In genomic region chr15:66862878-66863335, GRCh38 we compare ENCODE assay signal across 8 cellular contexts.
A peak's percentile ranks its signal among the peaks of the same experiment; 100 is the strongest.
DNase-seq lines count a peak whose midpoint lies in the region; ATAC-seq and TF ChIP-seq lines count a peak whose summit lies in the region.

No MANE protein-coding gene starts in this region.

- H2BK5ac ChIP-seq in IMR-90 (ENCODE audit: low read depth, low read length, poor library complexity, severe bottlenecking) (no peak overlapping the region), trophoblast cell (ENCODE audit: low read depth, low read length, poor library complexity) (no peak overlapping the region)

- H2BK15ac ChIP-seq in IMR-90 (ENCODE audit: low read depth, low read length): no peak overlapping the region

- no peak overlapping the region for H4K5ac ChIP-seq in IMR-90 (ENCODE audit: low read depth, low read length)

- peak overlapping the region; percentile 40; the same call in 1 of the 2 replicates for H3K4ac ChIP-seq in IMR-90 (ENCODE audit: low read depth, low read length)
- no peak overlapping the region for H3K4ac ChIP-seq in trophoblast cell (ENCODE audit: low read depth, low read length)

- TF ChIP-seq CTCF in GM12864 (IDR thresholded peaks at IDR 0.05; ENCODE audit: low read depth, low read length, missing control alignments): peak; percentile 94
- peak; percentile 90 for TF ChIP-seq CTCF in IMR-90 (conservative IDR thresholded peaks at IDR 0.05; ENCODE audit: low read depth, low read length)
- TF ChIP-seq CTCF in upper lobe of right lung (IDR thresholded peaks at IDR 0.05): peak; percentile 94

- H2AK5ac ChIP-seq in IMR-90 (ENCODE audit: low read depth, low read length) (peak overlapping the region; percentile 88; the same call in 1 of the 2 replicates), trophoblast cell (ENCODE audit: low read length) (no peak overlapping the region)

- H3K9me3 ChIP-seq in IMR-90 (ENCODE audit: control insufficient read depth, insufficient read depth, low read length) (no peaks in the 10 kb centered on the region), trophoblast cell (ENCODE audit: insufficient read depth, low read depth, low read length) (peaks cover 3% of the 10 kb centered on the region), upper lobe of right lung (no peaks in the 10 kb centered on the region)

- H3K79me1 ChIP-seq in IMR-90 (ENCODE audit: low read depth in 1 of 2, low read length in 2 of 2): peaks cover 6 to 33% of the 10 kb centered on the region in 2 experiments; a peak in 3 of 4 replicates
- no peaks in the 10 kb centered on the region for H3K79me1 ChIP-seq in trophoblast cell (ENCODE audit: low read length)

- peaks cover 5% of the 10 kb centered on the region; the same call in 1 of the 2 replicates for H3K9me1 ChIP-seq in IMR-90 (ENCODE audit: insufficient read depth, low read length)

- no peak for TF ChIP-seq POLR2A in IMR-90 (IDR thresholded peaks at IDR 0.05; ENCODE audit: low read depth, low read length)

- in situ Hi-C loops in IMR-90 (cut with MboI; ENCODE audit: low sequenced_read_pairs) (loop anchor here (25.0 kb wide), 1 partner anchor 501 kb away; the partner anchor contains the start of gene TIPIN), SK-MEL-5 (cut with HindIII; ENCODE audit: low pct_unique_long_range_greater_than_20kb, low sequenced_read_pairs) (no loop called here)

- no peak overlapping the region for H3K4me3 ChIP-seq in GM12864 (ENCODE audit: low read depth, low read length)
- H3K4me3 ChIP-seq in IMR-90 (ENCODE audit: insufficient read depth, low read depth, low read length): no peak overlapping the region
- H3K4me3 ChIP-seq in trophoblast cell (ENCODE audit: low read depth, low read length): no peak overlapping the region
- no peak overlapping the region for H3K4me3 ChIP-seq in upper lobe of right lung

- intact Hi-C loops in IMR-90 (cut with micrococcal nuclease) (loop anchor here (2.0 kb wide), 1 partner anchor 40 kb away; no protein-coding TSS in a partner anchor), upper lobe of right lung (cut with DNase I) (no loop called here)

- H2BK12ac ChIP-seq in trophoblast cell (ENCODE audit: low read length): no peak overlapping the region

- H3K18ac ChIP-seq in IMR-90 (ENCODE audit: low read depth, low read length) (no peak overlapping the region), trophoblast cell (ENCODE audit: low read length) (no peak overlapping the region)

- DNase-seq in GM12864 (ENCODE audit: low read depth): peak; percentile 37
- peak; percentile 87 for DNase-seq in IMR-90
- DNase-seq in SK-MEL-5 (ENCODE audit: low read depth, low spot score): peak; percentile 86
- DNase-seq in activated naive CD4-positive, alpha-beta T cell (lab: John Stamatoyannopoulos, UW): peak; percentile 14 to 64 (median 54)
- DNase-seq in globus pallidus (ENCODE audit: low spot score): peak; percentile 33
- DNase-seq in trophoblast cell: peak; percentile 86 to 94
- peak; percentile 84 for DNase-seq in upper lobe of right lung

- no peak overlapping the region for H3K56ac ChIP-seq in IMR-90 (ENCODE audit: extremely low read depth, insufficient read depth, low read length)

- no peak overlapping the region for H2BK20ac ChIP-seq in IMR-90 (ENCODE audit: low read depth, low read length)

- dilution Hi-C loops in IMR-90 (cut with HindIII; ENCODE audit: low sequenced_read_pairs, unreplicated experiment): no loop called here

- H3K9ac ChIP-seq in IMR-90 (ENCODE audit: low read depth, low read length) (no peak overlapping the region), trophoblast cell (ENCODE audit: low read length) (no peak overlapping the region)

- H3K4me2 ChIP-seq in IMR-90 (ENCODE audit: low read depth, low read length) (no peak overlapping the region), trophoblast cell (ENCODE audit: low read length) (no peak overlapping the region)

- POLR2A ChIA-PET in IMR-90 (lab: Charles Lee; ENCODE audit: unreplicated experiment): no interaction called here

- H3K27me3 ChIP-seq in IMR-90 (ENCODE audit: control insufficient read depth, insufficient read depth, low read length): no peaks in the 10 kb centered on the region
- no peaks in the 10 kb centered on the region for H3K27me3 ChIP-seq in trophoblast cell (ENCODE audit: insufficient read depth, low read length)
- no peaks in the 10 kb centered on the region for H3K27me3 ChIP-seq in upper lobe of right lung

- ATAC-seq in IMR-90 (ENCODE audit: low read depth): peak; percentile 94
- ATAC-seq in upper lobe of right lung: peak; percentile 88
- ATAC-seq in GM19463 (IDR thresholded peaks at IDR 0.05; ENCODE audit: unreplicated experiment): no peak

- H3K4me1 ChIP-seq in IMR-90 (ENCODE audit: control insufficient read depth, insufficient read depth, low read length) (peaks cover 7% of the 10 kb centered on the region), trophoblast cell (ENCODE audit: control insufficient read depth in 1 of 2, insufficient read depth in 2 of 2, low read length in 2 of 2) (peaks cover 8 to 11% of the 10 kb centered on the region in 2 experiments), upper lobe of right lung (no peaks in the 10 kb centered on the region)

- no peak overlapping the region for H4K12ac ChIP-seq in trophoblast cell (ENCODE audit: low read depth, low read length)

- CTCF ChIA-PET in IMR-90 (lab: Yijun Ruan, JAX): no interaction called here

- H2BK120ac ChIP-seq in IMR-90 (ENCODE audit: low read depth, low read length) (no peak overlapping the region), trophoblast cell (ENCODE audit: insufficient read depth, low read length, poor library complexity) (no peak overlapping the region)

- peak overlapping the region in 1 of 2 experiments; percentile 6; a peak in 1 of 4 replicates for H4K8ac ChIP-seq in IMR-90 (ENCODE audit: low read depth in 2 of 2, low read length in 2 of 2)
- H4K8ac ChIP-seq in trophoblast cell (ENCODE audit: low read depth, low read length): no peak overlapping the region

- H4K91ac ChIP-seq in IMR-90 (ENCODE audit: insufficient read depth, low read depth, low read length) (no peak overlapping the region), trophoblast cell (ENCODE audit: low read depth, low read length) (no peak overlapping the region)

- peaks cover 4% of the 10 kb centered on the region; the same call in 1 of the 2 replicates for H3K36me3 ChIP-seq in IMR-90 (ENCODE audit: control insufficient read depth, insufficient read depth, low read length)
- H3K36me3 ChIP-seq in trophoblast cell (ENCODE audit: control insufficient read depth in 1 of 2, insufficient read depth in 2 of 2, low read length in 2 of 2): no peaks in the 10 kb centered on the region
- no peaks in the 10 kb centered on the region for H3K36me3 ChIP-seq in upper lobe of right lung

- H3K79me2 ChIP-seq in trophoblast cell (ENCODE audit: control insufficient read depth, insufficient read depth, low read length, poor library complexity): no peaks in the 10 kb centered on the region

- H3K14ac ChIP-seq in IMR-90 (replicated peaks; ENCODE audit: low read depth, low read length): no peak overlapping the region; the same call in 1 of the 2 replicates
- no peak overlapping the region for H3K14ac ChIP-seq in trophoblast cell (ENCODE audit: low read length)

- peaks cover 9% of the 10 kb centered on the region; the same call in 1 of the 2 replicates for H4K20me1 ChIP-seq in IMR-90 (ENCODE audit: insufficient read depth, low read length)

- BruUV-seq in IMR-90 (replicated peaks; lab: Mats Ljungman, UMichigan): no TSS peak

- TF ChIP-seq RAD21 in IMR-90 (IDR thresholded peaks at IDR 0.05; ENCODE audit: low read length): peak; percentile 89

- H3K27ac ChIP-seq in IMR-90 (ENCODE audit: insufficient read depth, low read length) (no peak overlapping the region), trophoblast cell (ENCODE audit: low read depth, low read length) (no peak overlapping the region), upper lobe of right lung (no peak overlapping the region)

- no peak overlapping the region for H3K23ac ChIP-seq in IMR-90 (ENCODE audit: low read depth, low read length)
- no peak overlapping the region for H3K23ac ChIP-seq in trophoblast cell (ENCODE audit: low read length)

- H2AFZ ChIP-seq in IMR-90 (replicated peaks; ENCODE audit: low read length, poor library complexity) (peak overlapping the region; percentile 75), trophoblast cell (ENCODE audit: insufficient read depth, low read length, poor library complexity) (no peak overlapping the region)

- peak overlapping the region; percentile 6 for H2AK9ac ChIP-seq in IMR-90 (replicated peaks; ENCODE audit: low read depth, low read length, poor library complexity)

- WGBS in IMR-90 (ENCODE audit: extremely low coverage in 2 of 2, insufficient read length in 1 of 2), 2 experiments: no CpG with 5 or more reads among the region's 9 CpGs
- WGBS in trophoblast cell (ENCODE audit: extremely low coverage, insufficient coverage, insufficient read length): no CpG with 5 or more reads among the region's 9 CpGs

TF ChIP-seq in IMR-90, 13 proteins besides CTCF, POLR2A, EP300 and RAD21 (continues in another document):
- TF ChIP-seq MAZ (IDR thresholded peaks at IDR 0.05; ENCODE audit: borderline replicate concordance, low read depth, low read length) (no peak), MAFK (IDR thresholded peaks at IDR 0.05; ENCODE audit: low read depth, low read length) (no peak), CHD1 (IDR thresholded peaks at IDR 0.05; ENCODE audit: low read depth, low read length) (no peak), RFX5 (IDR thresholded peaks at IDR 0.05; ENCODE audit: low read depth, low read length) (no peak), RCOR1 (IDR thresholded peaks at IDR 0.05; ENCODE audit: insufficient replicate concordance, low read length) (no peak), SMC3 (IDR thresholded peaks at IDR 0.05; ENCODE audit: low read depth, low read length) (peak; percentile 91)
- TF ChIP-seq, protein P1, sequence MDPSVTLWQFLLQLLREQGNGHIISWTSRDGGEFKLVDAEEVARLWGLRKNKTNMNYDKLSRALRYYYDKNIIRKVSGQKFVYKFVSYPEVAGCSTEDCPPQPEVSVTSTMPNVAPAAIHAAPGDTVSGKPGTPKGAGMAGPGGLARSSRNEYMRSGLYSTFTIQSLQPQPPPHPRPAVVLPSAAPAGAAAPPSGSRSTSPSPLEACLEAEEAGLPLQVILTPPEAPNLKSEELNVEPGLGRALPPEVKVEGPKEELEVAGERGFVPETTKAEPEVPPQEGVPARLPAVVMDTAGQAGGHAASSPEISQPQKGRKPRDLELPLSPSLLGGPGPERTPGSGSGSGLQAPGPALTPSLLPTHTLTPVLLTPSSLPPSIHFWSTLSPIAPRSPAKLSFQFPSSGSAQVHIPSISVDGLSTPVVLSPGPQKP (IDR thresholded peaks at IDR 0.05; ENCODE audit: borderline replicate concordance, low read depth, low read length): no peak
- TF ChIP-seq, protein P2, sequence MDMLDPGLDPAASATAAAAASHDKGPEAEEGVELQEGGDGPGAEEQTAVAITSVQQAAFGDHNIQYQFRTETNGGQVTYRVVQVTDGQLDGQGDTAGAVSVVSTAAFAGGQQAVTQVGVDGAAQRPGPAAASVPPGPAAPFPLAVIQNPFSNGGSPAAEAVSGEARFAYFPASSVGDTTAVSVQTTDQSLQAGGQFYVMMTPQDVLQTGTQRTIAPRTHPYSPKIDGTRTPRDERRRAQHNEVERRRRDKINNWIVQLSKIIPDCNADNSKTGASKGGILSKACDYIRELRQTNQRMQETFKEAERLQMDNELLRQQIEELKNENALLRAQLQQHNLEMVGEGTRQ (IDR thresholded peaks at IDR 0.05; ENCODE audit: low read depth, low read length): peak; percentile 9; the same call in 1 of the 2 replicates

Comparison
In these comparisons a context has a peak if more than half of its experiments do, and no peak if none do; other contexts are left out.
1. DNase-seq: peak in every context shown above with its lines; median percentile 90 in trophoblast cell; 87 in IMR-90; 86 in SK-MEL-5; 84 in upper lobe of right lung; 54 in activated naive CD4-positive, alpha-beta T cell; 37 in GM12864; 33 in globus pallidus.